16 cellular contexts compared by ENCODE assay signal in the genomic region with DNA sequence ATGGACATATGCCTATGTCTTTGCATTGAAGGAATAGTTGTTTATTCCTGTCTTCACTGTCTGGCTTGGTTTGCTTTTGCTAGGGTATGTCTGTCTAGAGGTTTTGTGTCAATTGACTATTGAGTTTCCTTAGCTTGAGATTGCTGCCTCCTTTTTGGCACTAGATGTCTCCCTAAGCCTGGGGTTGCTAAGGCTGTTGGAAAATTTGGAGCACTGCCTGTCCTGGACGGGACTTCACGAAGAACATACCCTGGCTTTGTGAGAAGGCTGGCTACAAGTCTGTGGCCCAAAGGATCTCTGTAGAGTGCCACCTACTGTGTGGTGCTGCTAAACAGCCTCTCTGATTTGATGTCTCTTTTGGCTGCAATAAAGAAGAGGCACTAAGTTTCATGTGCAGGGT.
DNase-seq lines count a peak whose midpoint lies in the region; TF ChIP-seq lines count a peak whose summit lies in the region.
"Had no signal": no experiment of that assay in that cellular context is flagged by ENCODE, and none has a peak within 500 bp of the region (broad histone marks: within the 10 kb centered on the region; RNA-seq: fewer than 3 reads in every experiment).

No MANE protein-coding gene starts in this region.

- H3K27ac Mint-ChIP-seq in T-helper 2 cell treated with Interferon-gamma antibody and Interleukin-4, amounts not matched to agents 5 μg/mL and 100 μg/mL, for 36 hours: no peak overlapping the region
- H3K27ac Mint-ChIP-seq in chondrocyte (ENCODE audit: unreplicated experiment): no peak overlapping the region
- H3K27ac Mint-ChIP-seq: activated CD4-positive, alpha-beta T cell treated with anti-CD3 and anti-CD28 coated beads, Interleukin-2, amount 10 ng/mL, durations not matched to agents 24 days and 14 days; CD8-positive, alpha-beta T cell; stimulated activated naive CD8-positive, alpha-beta T cell treated with anti-CD3 and anti-CD28 coated beads, Interleukin-15, amount 100 ng/mL, for 72 hours had no signal

- H3K4me3 Mint-ChIP-seq in T-helper 2 cell treated with Interferon-gamma antibody and Interleukin-4, amounts not matched to agents 5 μg/mL and 100 μg/mL, for 36 hours: no peak overlapping the region
- H3K4me3 Mint-ChIP-seq in chondrocyte (ENCODE audit: unreplicated experiment): no peak overlapping the region
- H3K4me3 Mint-ChIP-seq: activated CD4-positive, alpha-beta T cell treated with anti-CD3 and anti-CD28 coated beads, Interleukin-2, amount 10 ng/mL, durations not matched to agents 24 days and 14 days; CD8-positive, alpha-beta T cell; stimulated activated naive CD8-positive, alpha-beta T cell treated with anti-CD3 and anti-CD28 coated beads, Interleukin-15, amount 100 ng/mL, for 72 hours had no signal

- peak; percentile 37 for TF ChIP-seq CTCF in DOHH2 (IDR thresholded peaks at IDR 0.05; ENCODE audit: low read depth, low read length, poor library complexity, severe bottlenecking)
- TF ChIP-seq CTCF in chondrocyte (IDR thresholded peaks at IDR 0.05): no peak

- no peaks in the 10 kb centered on the region for H4K20me1 ChIP-seq in DOHH2 (ENCODE audit: control insufficient read depth, insufficient read depth, low read depth, low read length)

- no peaks in the 10 kb centered on the region for H3K9me2 ChIP-seq in DOHH2 (replicated peaks; ENCODE audit: control insufficient read depth, low read length)

- H3K4me1 ChIP-seq in DOHH2 (ENCODE audit: control insufficient read depth, low read length): no peaks in the 10 kb centered on the region
- H3K4me1 ChIP-seq: foreskin keratinocyte, SJSA1 had no signal

- no peaks in the 10 kb centered on the region for H3K4me1 Mint-ChIP-seq in T-helper 2 cell treated with Interferon-gamma antibody and Interleukin-4, amounts not matched to agents 5 μg/mL and 100 μg/mL, for 36 hours (ENCODE audit: low read depth)
- no peaks in the 10 kb centered on the region for H3K4me1 Mint-ChIP-seq in chondrocyte (ENCODE audit: low read depth)
- H3K4me1 Mint-ChIP-seq: activated CD4-positive, alpha-beta T cell treated with anti-CD3 and anti-CD28 coated beads, Interleukin-2, amount 10 ng/mL, durations not matched to agents 24 days and 14 days; stimulated activated naive CD8-positive, alpha-beta T cell treated with anti-CD3 and anti-CD28 coated beads, Interleukin-15, amount 100 ng/mL, for 72 hours had no signal

- no peak overlapping the region for H3K4me3 ChIP-seq in DOHH2 (ENCODE audit: low read length)
- H3K4me3 ChIP-seq: ovary, SJSA1 had no signal

- TF ChIP-seq RAD21 in Ishikawa (IDR thresholded peaks at IDR 0.05; ENCODE audit: low read depth): peak; percentile 31; the same call in 1 of the 2 replicates

- no peaks in the 10 kb centered on the region for H3F3A ChIP-seq in DOHH2 (ENCODE audit: control insufficient read depth, insufficient read depth)

- H3K36me3 Mint-ChIP-seq in T-helper 2 cell treated with Interferon-gamma antibody and Interleukin-4, amounts not matched to agents 5 μg/mL and 100 μg/mL, for 36 hours (ENCODE audit: low read depth): no peaks in the 10 kb centered on the region
- H3K36me3 Mint-ChIP-seq in chondrocyte (ENCODE audit: low read depth): no peaks in the 10 kb centered on the region
- H3K36me3 Mint-ChIP-seq: CD8-positive, alpha-beta T cell had no signal

- no peak for TF ChIP-seq EP300 in Ishikawa (IDR thresholded peaks at IDR 0.05; ENCODE audit: borderline replicate concordance)

- DNase-seq in cerebellar cortex (ENCODE audit: low spot score): peak; percentile 42
- DNase-seq in midbrain (lab: John Stamatoyannopoulos, UW): peak; percentile 9
- DNase-seq in dedifferentiated amniotic fluid mesenchymal stem cell (ENCODE audit: extremely low spot score): no peak
- DNase-seq in T-helper 2 cell treated with Interferon-gamma antibody and Interleukin-4, amounts not matched to agents 5 μg/mL and 100 μg/mL, for 36 hours (ENCODE audit: low spot score): no peak
- DNase-seq in NCI-H1105 treated with DMSO at 0.1 percent for 48 hours (lab: John Stamatoyannopoulos, UW): no peak
- DNase-seq in chondrocyte (ENCODE audit: low spot score): no peak
- DNase-seq: activated CD4-positive, alpha-beta T cell treated with anti-CD3 and anti-CD28 coated beads, Interleukin-2, amount 10 ng/mL, durations not matched to agents 24 days and 14 days; activated gamma-delta T cell; CD8-positive, alpha-beta T cell; foreskin keratinocyte; stimulated activated CD4-positive, alpha-beta T cell treated with anti-CD3 and anti-CD28 coated beads, Interleukin-4, amount 100 ng/mL, for 24 hours; stimulated activated naive CD8-positive, alpha-beta T cell treated with anti-CD3 and anti-CD28 coated beads, Interleukin-15, amount 100 ng/mL, for 72 hours had no signal

- peaks cover 4% of the 10 kb centered on the region for H3K27me3 Mint-ChIP-seq in T-helper 2 cell treated with Interferon-gamma antibody and Interleukin-4, amounts not matched to agents 5 μg/mL and 100 μg/mL, for 36 hours (ENCODE audit: low read depth)
- peaks cover 1% of the 10 kb centered on the region for H3K27me3 Mint-ChIP-seq in chondrocyte (ENCODE audit: low read depth)
- H3K27me3 Mint-ChIP-seq: activated CD4-positive, alpha-beta T cell treated with anti-CD3 and anti-CD28 coated beads, Interleukin-2, amount 10 ng/mL, durations not matched to agents 24 days and 14 days had no signal

- H3K79me2 ChIP-seq in DOHH2 (ENCODE audit: control insufficient read depth, low read length): no peaks in the 10 kb centered on the region

- no peaks in the 10 kb centered on the region for H3K9me3 ChIP-seq in DOHH2 (ENCODE audit: control insufficient read depth, insufficient read depth, low read length)
- H3K9me3 ChIP-seq: ovary, SJSA1 had no signal

- H3K27me3 ChIP-seq in DOHH2 (ENCODE audit: control insufficient read depth, low read length): no peaks in the 10 kb centered on the region
- H3K27me3 ChIP-seq: foreskin keratinocyte, ovary, SJSA1 had no signal

- H3K27ac ChIP-seq in DOHH2 (ENCODE audit: low read depth, low read length): no peak overlapping the region
- H3K27ac ChIP-seq: foreskin keratinocyte, ovary, SJSA1 had no signal

- no peak overlapping the region for H3K4me2 ChIP-seq in DOHH2 (ENCODE audit: low read length)

- H3K9me3 Mint-ChIP-seq in T-helper 2 cell treated with Interferon-gamma antibody and Interleukin-4, amounts not matched to agents 5 μg/mL and 100 μg/mL, for 36 hours: no peaks in the 10 kb centered on the region
- peaks cover 6% of the 10 kb centered on the region for H3K9me3 Mint-ChIP-seq in chondrocyte (ENCODE audit: low read depth)
- H3K9me3 Mint-ChIP-seq: activated CD4-positive, alpha-beta T cell treated with anti-CD3 and anti-CD28 coated beads, Interleukin-2, amount 10 ng/mL, durations not matched to agents 24 days and 14 days; CD8-positive, alpha-beta T cell; stimulated activated naive CD8-positive, alpha-beta T cell treated with anti-CD3 and anti-CD28 coated beads, Interleukin-15, amount 100 ng/mL, for 72 hours had no signal

- H3K36me3 ChIP-seq in DOHH2 (ENCODE audit: control insufficient read depth, low read length): no peaks in the 10 kb centered on the region
- H3K36me3 ChIP-seq: ovary, SJSA1 had no signal

TF ChIP-seq in Ishikawa, 13 proteins besides CTCF, POLR2A, EP300 and RAD21:
- TF ChIP-seq NFIC (IDR thresholded peaks at IDR 0.05): no peak
- no peak for TF ChIP-seq CREB1 (IDR thresholded peaks at IDR 0.05; ENCODE audit: low read depth)
- no peak for TF ChIP-seq TAF1 (IDR thresholded peaks at IDR 0.05; ENCODE audit: low read depth)
- TF ChIP-seq FOXM1 (IDR thresholded peaks at IDR 0.05; ENCODE audit: borderline replicate concordance, low read depth): no peak
- TF ChIP-seq, protein P1, sequence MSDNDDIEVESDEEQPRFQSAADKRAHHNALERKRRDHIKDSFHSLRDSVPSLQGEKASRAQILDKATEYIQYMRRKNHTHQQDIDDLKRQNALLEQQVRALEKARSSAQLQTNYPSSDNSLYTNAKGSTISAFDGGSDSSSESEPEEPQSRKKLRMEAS (IDR thresholded peaks at IDR 0.05): no peak
- TF ChIP-seq YY1 (IDR thresholded peaks at IDR 0.05; ENCODE audit: low read depth): no peak
- TF ChIP-seq TEAD4 (IDR thresholded peaks at IDR 0.05): no peak
- TF ChIP-seq, protein P2, sequence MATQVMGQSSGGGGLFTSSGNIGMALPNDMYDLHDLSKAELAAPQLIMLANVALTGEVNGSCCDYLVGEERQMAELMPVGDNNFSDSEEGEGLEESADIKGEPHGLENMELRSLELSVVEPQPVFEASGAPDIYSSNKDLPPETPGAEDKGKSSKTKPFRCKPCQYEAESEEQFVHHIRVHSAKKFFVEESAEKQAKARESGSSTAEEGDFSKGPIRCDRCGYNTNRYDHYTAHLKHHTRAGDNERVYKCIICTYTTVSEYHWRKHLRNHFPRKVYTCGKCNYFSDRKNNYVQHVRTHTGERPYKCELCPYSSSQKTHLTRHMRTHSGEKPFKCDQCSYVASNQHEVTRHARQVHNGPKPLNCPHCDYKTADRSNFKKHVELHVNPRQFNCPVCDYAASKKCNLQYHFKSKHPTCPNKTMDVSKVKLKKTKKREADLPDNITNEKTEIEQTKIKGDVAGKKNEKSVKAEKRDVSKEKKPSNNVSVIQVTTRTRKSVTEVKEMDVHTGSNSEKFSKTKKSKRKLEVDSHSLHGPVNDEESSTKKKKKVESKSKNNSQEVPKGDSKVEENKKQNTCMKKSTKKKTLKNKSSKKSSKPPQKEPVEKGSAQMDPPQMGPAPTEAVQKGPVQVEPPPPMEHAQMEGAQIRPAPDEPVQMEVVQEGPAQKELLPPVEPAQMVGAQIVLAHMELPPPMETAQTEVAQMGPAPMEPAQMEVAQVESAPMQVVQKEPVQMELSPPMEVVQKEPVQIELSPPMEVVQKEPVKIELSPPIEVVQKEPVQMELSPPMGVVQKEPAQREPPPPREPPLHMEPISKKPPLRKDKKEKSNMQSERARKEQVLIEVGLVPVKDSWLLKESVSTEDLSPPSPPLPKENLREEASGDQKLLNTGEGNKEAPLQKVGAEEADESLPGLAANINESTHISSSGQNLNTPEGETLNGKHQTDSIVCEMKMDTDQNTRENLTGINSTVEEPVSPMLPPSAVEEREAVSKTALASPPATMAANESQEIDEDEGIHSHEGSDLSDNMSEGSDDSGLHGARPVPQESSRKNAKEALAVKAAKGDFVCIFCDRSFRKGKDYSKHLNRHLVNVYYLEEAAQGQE (IDR thresholded peaks at IDR 0.05; ENCODE audit: low read depth): no peak
- TF ChIP-seq, protein P3, sequence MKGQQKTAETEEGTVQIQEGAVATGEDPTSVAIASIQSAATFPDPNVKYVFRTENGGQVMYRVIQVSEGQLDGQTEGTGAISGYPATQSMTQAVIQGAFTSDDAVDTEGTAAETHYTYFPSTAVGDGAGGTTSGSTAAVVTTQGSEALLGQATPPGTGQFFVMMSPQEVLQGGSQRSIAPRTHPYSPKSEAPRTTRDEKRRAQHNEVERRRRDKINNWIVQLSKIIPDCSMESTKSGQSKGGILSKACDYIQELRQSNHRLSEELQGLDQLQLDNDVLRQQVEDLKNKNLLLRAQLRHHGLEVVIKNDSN (IDR thresholded peaks at IDR 0.05): no peak

Comparison
In these comparisons a context has a peak if more than half of its experiments do, and no peak if none do; other contexts are left out.
1. DNase-seq: peak in cerebellar cortex (single experiment) and midbrain (single experiment); none in dedifferentiated amniotic fluid mesenchymal stem cell (single experiment), T-helper 2 cell treated with Interferon-gamma antibody and Interleukin-4, amounts not matched to agents 5 μg/mL and 100 μg/mL, for 36 hours (single experiment), NCI-H1105 treated with DMSO at 0.1 percent for 48 hours (single experiment) and chondrocyte (single experiment).